12 cellular contexts compared by ENCODE assay signal in genomic region chr4:82515705-82516104, GRCh38. TPM values are rescaled to one million over a fixed set of nuclear protein-coding genes. Genes with fewer than 3 reads are reported as not detected.
A peak's percentile ranks its signal among the peaks of the same experiment; 100 is the strongest.
DNase-seq lines count a peak whose midpoint lies in the region; ATAC-seq and TF ChIP-seq lines count a peak whose summit lies in the region.
"Had no signal": no experiment of that assay in that cellular context is flagged by ENCODE, and none has a peak within 500 bp of the region (broad histone marks: within the 10 kb centered on the region; RNA-seq: fewer than 3 reads in every experiment).

No MANE protein-coding gene starts in this region.

- no peak overlapping the region for H3K27ac Mint-ChIP-seq in effector memory CD8-positive, alpha-beta T cell
- H3K27ac Mint-ChIP-seq: activated B cell treated with CpG ODN at 0.5 μM for 24 hours, naive B cell had no signal

- no peaks in the 10 kb centered on the region for H3K27me3 ChIP-seq in mammary epithelial cell (ENCODE audit: insufficient read depth, low read length)

- no peak for TF ChIP-seq CTCF in mammary epithelial cell (conservative IDR thresholded peaks at IDR 0.05 in 1 of 2, IDR thresholded peaks at IDR 0.05 in 1 of 2; ENCODE audit: extremely low read depth in 1 of 2, insufficient read depth in 1 of 2, low read depth in 1 of 2, low read length in 2 of 2)

- H3K4me1 Mint-ChIP-seq in effector memory CD8-positive, alpha-beta T cell (ENCODE audit: low read depth in 2 of 2): no peaks in the 10 kb centered on the region
- H3K4me1 Mint-ChIP-seq: activated B cell treated with CpG ODN at 0.5 μM for 24 hours, naive B cell had no signal

- H4K20me1 ChIP-seq in mammary epithelial cell (ENCODE audit: insufficient read depth, low read length): no peaks in the 10 kb centered on the region

- dilution Hi-C loops in mammary epithelial cell (cut with HindIII; ENCODE audit: low sequenced_read_pairs): no loop called here

- no peaks in the 10 kb centered on the region for H3K36me3 Mint-ChIP-seq in effector memory CD8-positive, alpha-beta T cell (ENCODE audit: insufficient read depth)

- ATAC-seq in GM21576 (IDR thresholded peaks at IDR 0.05; ENCODE audit: unreplicated experiment): no peak
- no peak for ATAC-seq in effector memory CD8-positive, alpha-beta T cell (replicated peaks)

- no peak overlapping the region for H3K4me3 Mint-ChIP-seq in effector memory CD8-positive, alpha-beta T cell
- H3K4me3 Mint-ChIP-seq: activated B cell treated with CpG ODN at 0.5 μM for 24 hours, naive B cell had no signal

- H3K9me3 Mint-ChIP-seq in effector memory CD8-positive, alpha-beta T cell: no peaks in the 10 kb centered on the region
- H3K9me3 Mint-ChIP-seq: activated B cell treated with CpG ODN at 0.5 μM for 24 hours, naive B cell had no signal

- H3K4me1 ChIP-seq in mammary epithelial cell (ENCODE audit: insufficient read depth, low read length): no peaks in the 10 kb centered on the region

- no TSS peak for BruUV-seq in mammary epithelial cell (replicated peaks; lab: Mats Ljungman, UMichigan)

- no peak overlapping the region for H3K4me3 ChIP-seq in mammary epithelial cell (replicated peaks in 1 of 3; ENCODE audit: insufficient read depth in 1 of 3, low read depth in 2 of 3, low read length in 3 of 3)

- no peak overlapping the region for H3K4me2 ChIP-seq in mammary epithelial cell (ENCODE audit: insufficient read depth, low read depth, low read length)

- peaks cover 48 to 79% of the 10 kb centered on the region in 2 donors for H3K27me3 Mint-ChIP-seq in effector memory CD8-positive, alpha-beta T cell

- H3K79me2 ChIP-seq in mammary epithelial cell (ENCODE audit: insufficient read depth, low read length): no peaks in the 10 kb centered on the region

- in situ Hi-C loops in mammary epithelial cell (cut with MboI; ENCODE audit: low sequenced_read_pairs in 2 of 2): no loop called here

- DNase-seq in DMS53 (lab: John Stamatoyannopoulos, UW) (peak; percentile 13), DMS53 treated with DMSO at 0.1 percent for 48 hours (lab: John Stamatoyannopoulos, UW; ENCODE audit: unreplicated experiment) (no peak), mammary epithelial cell (peak; percentile 40), hypothalamus (lab: John Stamatoyannopoulos, UW) (peak in 37 of 51 donors; percentile 5 to 80 (median 42)), NCI-H2227 treated with DMSO at 0.1 percent for 48 hours (lab: John Stamatoyannopoulos, UW) (no peak)
- DNase-seq in effector memory CD8-positive, alpha-beta T cell: no peak
- DNase-seq: activated B cell treated with CpG ODN at 0.5 μM for 24 hours, cortex of kidney, naive B cell, NCI-H1694 had no signal

- intact Hi-C loops in mammary epithelial cell (cut with micrococcal nuclease): no loop called here

- no peak overlapping the region for H3K9ac ChIP-seq in mammary epithelial cell (ENCODE audit: insufficient read depth, low read length)

- H3K27ac ChIP-seq in mammary epithelial cell (ENCODE audit: insufficient read depth, low read depth, low read length) (no peak overlapping the region), temporal lobe (ENCODE audit: low read depth, low read length) (peak overlapping the region; percentile 99)

- no peak overlapping the region for H2AFZ ChIP-seq in mammary epithelial cell (ENCODE audit: low read depth, low read length)

- 21% methylated on average over 3 of the region's 3 CpGs for WGBS in mammary epithelial cell (ENCODE audit: low coverage, missing lambda C conversion rate)

- H3K9me3 ChIP-seq in mammary epithelial cell (replicated peaks; ENCODE audit: insufficient read depth, low read length): no peaks in the 10 kb centered on the region

- CTCF ChIA-PET in mammary epithelial cell (lab: Charles Lee; ENCODE audit: low non-redundant PET): no interaction called here

- no peaks in the 10 kb centered on the region for H3K36me3 ChIP-seq in mammary epithelial cell (ENCODE audit: insufficient read depth, low read length)

RNA-seq across cellular contexts. Expression of gene TMEM150C, which starts 46.1 kb away (rescaled TPM):
- total RNA-seq in mammary epithelial cell: 1 to 10 TPM in 1 of 2 donors, under 1 TPM in 1; 0.59 to 1.5 TPM
- 0.07 TPM for polyA plus RNA-seq in mammary epithelial cell
- not detected for polyA minus RNA-seq in mammary epithelial cell
- 66.9 TPM for total RNA-seq in temporal lobe
- total RNA-seq: activated B cell treated with CpG ODN at 0.5 μM for 24 hours had no signal

Comparison
In these comparisons a context has a peak if more than half of its experiments do, and no peak if none do; other contexts are left out.
1. DNase-seq: peak in DMS53 (single experiment), mammary epithelial cell (single experiment) and hypothalamus (37 of 51); none in DMS53 treated with DMSO at 0.1 percent for 48 hours (single experiment), NCI-H2227 treated with DMSO at 0.1 percent for 48 hours (single experiment) and effector memory CD8-positive, alpha-beta T cell (0 of 3).
2. RNA of gene TMEM150C, which starts 46.1 kb away (total RNA-seq): 66.9 TPM in temporal lobe (single experiment); 0.59 to 1.5 TPM in mammary epithelial cell; every median in the first group is over 10 times any median in the second.